23 cellular contexts compared by ENCODE assay signal in the genomic region with DNA sequence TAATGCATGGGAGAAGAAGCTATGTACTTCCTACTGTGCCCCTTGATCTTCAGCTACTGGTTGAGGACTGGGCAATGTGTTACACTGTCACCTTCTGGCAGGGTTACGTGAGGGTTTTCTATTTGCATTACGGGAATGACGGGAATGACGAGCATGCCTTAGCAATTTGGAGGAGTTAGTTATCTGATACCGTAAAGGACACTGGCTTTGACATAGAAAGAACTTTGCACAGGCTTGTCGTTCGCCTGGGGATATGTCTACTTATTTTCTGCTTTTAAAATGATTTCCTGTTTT. TPM values are rescaled to one million over a fixed set of nuclear protein-coding genes. Genes with fewer than 3 reads are reported as not detected.
DNase-seq lines count a peak whose midpoint lies in the region; ATAC-seq, FAIRE-seq and TF ChIP-seq lines count a peak whose summit lies in the region.
"Had no signal": no experiment of that assay in that cellular context is flagged by ENCODE, and none has a peak within 500 bp of the region (broad histone marks: within the 10 kb centered on the region; RNA-seq: fewer than 3 reads in every experiment).

No MANE protein-coding gene starts in this region.

- H3K4me2 ChIP-seq in SK-N-SH, result no peak overlapping the region
- H3K4me2 ChIP-seq: BLaER1 treated with 17β-estradiol and CSF1 and Interleukin-3, amounts not matched to agents 10 nM and 100 nM had no signal

- no peaks in the 10 kb centered on the region for H3K79me2 ChIP-seq in SK-N-SH (ENCODE audit: insufficient read depth)

- H2AFZ ChIP-seq in SK-N-SH (ENCODE audit: low read depth), result no peak overlapping the region

- no peaks in the 10 kb centered on the region for H3F3A ChIP-seq in SK-N-SH (replicated peaks; ENCODE audit: insufficient read depth)

- TF ChIP-seq RAD21 in SK-N-SH (IDR thresholded peaks at IDR 0.05; ENCODE audit: low read length), result no peak

- no peak for TF ChIP-seq CTCF in right atrium auricular region (IDR thresholded peaks at IDR 0.05)
- TF ChIP-seq CTCF in bronchial epithelial cell (IDR thresholded peaks at IDR 0.05; ENCODE audit: insufficient read depth, low read length, severe bottlenecking), result no peak
- no peak for TF ChIP-seq CTCF in left lung (IDR thresholded peaks at IDR 0.05)
- no peak for TF ChIP-seq CTCF in SK-N-SH (IDR thresholded peaks at IDR 0.05)

- no peaks in the 10 kb centered on the region for H4K20me1 ChIP-seq in SK-N-SH (ENCODE audit: insufficient read depth)
- H4K20me1 ChIP-seq: BLaER1 treated with 17β-estradiol and CSF1 and Interleukin-3, amounts not matched to agents 10 nM and 100 nM had no signal

- H3K27me3 ChIP-seq in right atrium auricular region (no peaks in the 10 kb centered on the region), bronchial epithelial cell (ENCODE audit: control insufficient read depth, insufficient read depth, low read length) (no peaks in the 10 kb centered on the region), left lung (no peaks in the 10 kb centered on the region), SK-N-SH (ENCODE audit: insufficient read depth) (no peaks in the 10 kb centered on the region)
- H3K27me3 ChIP-seq: adrenal gland; BLaER1 treated with 17β-estradiol and CSF1 and Interleukin-3, amounts not matched to agents 10 nM and 100 nM; MG63; tibial nerve had no signal

- intact Hi-C loops in Right ventricle myocardium superior (cut with DNase I), result loop anchor here (10.0 kb wide), 1 partner anchor 643 kb away; no protein-coding TSS in a partner anchor
- intact Hi-C loops in left lung (cut with DNase I), result no loop called here

- POLR2A ChIA-PET in SK-N-SH (lab: Yijun Ruan, JAX), result no interaction called here

- H3K27ac ChIP-seq in right atrium auricular region (no peak overlapping the region), left lung (peak overlapping the region; percentile 14 to 21), SK-N-SH (ENCODE audit: low read depth in 2 of 2, low read length in 1 of 2) (no peak overlapping the region)
- H3K27ac ChIP-seq: adrenal gland; BLaER1 treated with 17β-estradiol and CSF1 and Interleukin-3, amounts not matched to agents 10 nM and 100 nM; tibial nerve had no signal

- TF ChIP-seq EP300 in SK-N-SH (IDR thresholded peaks at IDR 0.05; ENCODE audit: borderline replicate concordance in 1 of 2, low read depth in 1 of 2, low read length in 1 of 2), result no peak

- CTCF ChIA-PET in SK-N-SH (lab: Yijun Ruan, JAX), result interaction anchor here (1.0 to 1.1 kb wide), 2 partner anchors 11 to 340 kb away, joined by 5 read pairs; no protein-coding TSS in a partner anchor

- no peaks in the 10 kb centered on the region for H3K36me3 ChIP-seq in right atrium auricular region
- no peaks in the 10 kb centered on the region for H3K36me3 ChIP-seq in bronchial epithelial cell (ENCODE audit: control insufficient read depth, insufficient read depth, low read length)
- no peaks in the 10 kb centered on the region for H3K36me3 ChIP-seq in left lung
- no peaks in the 10 kb centered on the region for H3K36me3 ChIP-seq in SK-N-SH (replicated peaks in 1 of 2; ENCODE audit: control insufficient read depth in 1 of 2, insufficient read depth in 2 of 2, low read length in 1 of 2)
- H3K36me3 ChIP-seq: adrenal gland; BLaER1 treated with 17β-estradiol and CSF1 and Interleukin-3, amounts not matched to agents 10 nM and 100 nM; MG63; tibial nerve had no signal

- H3K9me3 ChIP-seq in right atrium auricular region, result no peaks in the 10 kb centered on the region
- no peaks in the 10 kb centered on the region for H3K9me3 ChIP-seq in left lung
- no peaks in the 10 kb centered on the region for H3K9me3 ChIP-seq in SK-N-SH
- H3K9me3 ChIP-seq: adrenal gland; BLaER1 treated with 17β-estradiol and CSF1 and Interleukin-3, amounts not matched to agents 10 nM and 100 nM; MG63; tibial nerve had no signal

- ATAC-seq in Right ventricle myocardium superior (ENCODE audit: poor library complexity), result peak; percentile 41
- ATAC-seq in left lung, result peak; percentile 56
- no peak for ATAC-seq in GM18861 (IDR thresholded peaks at IDR 0.05; ENCODE audit: unreplicated experiment)
- ATAC-seq: natural killer cell; stimulated activated naive B cell treated with anti-CD40 and anti-IgM and Interleukin-4, amounts not matched to agents 10 μg/mL and 1 μg/mL and 100 μg/mL, for 72 hours had no signal

- H3K9ac ChIP-seq in SK-N-SH, result no peak overlapping the region
- H3K9ac ChIP-seq: BLaER1 treated with 17β-estradiol and CSF1 and Interleukin-3, amounts not matched to agents 10 nM and 100 nM had no signal

- no peak for DNase-seq in Right ventricle myocardium superior
- no peak for DNase-seq in right atrium auricular region (ENCODE audit: low spot score)
- peak; percentile 98 for DNase-seq in bronchial epithelial cell (ENCODE audit: low read depth)
- no peak for DNase-seq in left lung
- DNase-seq in mesenteric fat pad (ENCODE audit: low spot score), result no peak
- no peak for DNase-seq in germinal center (ENCODE audit: low spot score)
- DNase-seq in SK-N-SH, result no peak
- DNase-seq: adrenal gland; DMS 273 treated with DMSO at 0.1 percent for 48 hours; MG63; natural killer cell; NCI-H2029; NCI-H526; stimulated activated CD4-positive, alpha-beta T cell treated with anti-CD3 and anti-CD28 coated beads, Interleukin-15, amount 100 ng/mL, for 24 hours; stimulated activated naive B cell treated with anti-CD40 and anti-IgM and Interleukin-4, amounts not matched to agents 10 μg/mL and 1 μg/mL and 100 μg/mL, for 72 hours; T-helper 9 cell had no signal

- H3K4me3 ChIP-seq in right atrium auricular region (no peak overlapping the region), bronchial epithelial cell (ENCODE audit: low read depth, low read length) (no peak overlapping the region), left lung (no peak overlapping the region), SK-N-SH (ENCODE audit: low read depth in 2 of 2, low read length in 1 of 2) (no peak overlapping the region)
- H3K4me3 ChIP-seq: adrenal gland; BLaER1 treated with 17β-estradiol and CSF1 and Interleukin-3, amounts not matched to agents 10 nM and 100 nM; lung; MG63; tibial nerve had no signal

- FAIRE-seq in bronchial epithelial cell (lab: Jason Lieb, UNC), result no peak
- FAIRE-seq: A204.1 had no signal

- peaks cover 0 to 14% of the 10 kb centered on the region in 2 donors for H3K4me1 ChIP-seq in right atrium auricular region
- H3K4me1 ChIP-seq in left lung, result peaks cover 0 to 8% of the 10 kb centered on the region in 2 donors
- H3K4me1 ChIP-seq in SK-N-SH (ENCODE audit: control insufficient read depth in 1 of 2, insufficient read depth in 2 of 2, low read depth in 1 of 2, low read length in 1 of 2), result peaks cover 0 to 18% of the 10 kb centered on the region in 2 experiments; a peak in 2 of 4 replicates
- H3K4me1 ChIP-seq: adrenal gland, tibial nerve had no signal

- no peaks in the 10 kb centered on the region for H3K9me2 ChIP-seq in SK-N-SH

- 89% methylated on average over 7 of the region's 7 CpGs for WGBS in SK-N-SH (ENCODE audit: low lambda C conversion rate)

TF ChIP-seq in SK-N-SH, 30 proteins besides CTCF, POLR2A, EP300 and RAD21:
- TF ChIP-seq NFIC (IDR thresholded peaks at IDR 0.05; ENCODE audit: borderline replicate concordance), result no peak
- no peak for TF ChIP-seq ZBTB33 (IDR thresholded peaks at IDR 0.05; ENCODE audit: borderline replicate concordance, low read depth)
- TF ChIP-seq RCOR1 (IDR thresholded peaks at IDR 0.05; ENCODE audit: low read length), result no peak
- no peak for TF ChIP-seq CHD2 (IDR thresholded peaks at IDR 0.05; ENCODE audit: low read length, partially characterized antibody)
- no peak for TF ChIP-seq YY1 (IDR thresholded peaks at IDR 0.05; ENCODE audit: low read depth)
- no peak for TF ChIP-seq ELF1 (IDR thresholded peaks at IDR 0.05)
- TF ChIP-seq RXRA (IDR thresholded peaks at IDR 0.05; ENCODE audit: borderline replicate concordance, low read depth), result no peak
- no peak for TF ChIP-seq RFX5 (IDR thresholded peaks at IDR 0.05; ENCODE audit: low read length)
- TF ChIP-seq PBX3 (IDR thresholded peaks at IDR 0.05), result no peak
- no peak for TF ChIP-seq TEAD4 (IDR thresholded peaks at IDR 0.05; ENCODE audit: borderline replicate concordance, insufficient read depth)

RNA-seq across cellular contexts. Expression of gene ACBD6, which starts 19.8 kb away (rescaled TPM):
- 16.2 TPM for total RNA-seq in Right ventricle myocardium superior
- total RNA-seq in right atrium auricular region, result 10 to 100 TPM; 24.0 to 29.0 TPM
- total RNA-seq in bronchial epithelial cell, result 98.6 and 118 TPM in 2 replicates
- 10 to 100 TPM; 26.5 to 36.2 TPM for total RNA-seq in left lung
- 33.2 TPM for total RNA-seq in mesenteric fat pad
- 60.9 and 65.2 TPM in 2 replicates for polyA plus RNA-seq in SK-N-SH (2012; rRNA removed)
- polyA plus RNA-seq in SK-N-SH (2012; cell fraction: cytosol; rRNA removed), result 52.0 and 56.0 TPM in 2 replicates
- polyA plus RNA-seq in SK-N-SH (2012; cell fraction: nucleus; rRNA removed), result 124 and 135 TPM in 2 replicates

RNA-seq across cellular contexts. Expression of gene OVAAL, which starts 36.6 kb away (rescaled TPM):
- total RNA-seq in Right ventricle myocardium superior (1.1 TPM), right atrium auricular region (1 to 10 TPM in 1 of 2 donors, under 1 TPM in 1; 0.70 to 2.0 TPM), bronchial epithelial cell (not detected in 2 replicates), left lung (not detected), mesenteric fat pad (not detected)
- not detected in 2 replicates for polyA plus RNA-seq in SK-N-SH (2012; rRNA removed)
- polyA plus RNA-seq in SK-N-SH (2012; cell fraction: cytosol; rRNA removed), result not detected in 2 replicates
- 0.05 TPM in 1 of 2 replicates, not detected in the other for polyA plus RNA-seq in SK-N-SH (2012; cell fraction: nucleus; rRNA removed)
- total RNA-seq: activated T-helper 2 cell treated with anti-CD3 and anti-CD28 coated beads, Interferon-gamma antibody, Interleukin-2, Interleukin-4, amounts not matched to agents 10 μg/mL and 5 μg/mL and 100 μg/mL, durations not matched to agents 14 hours and 24 hours and 36 hours; natural killer cell; pulmonary artery endothelial cell; tibial nerve had no signal
- polyA plus RNA-seq: adrenal gland, lung had no signal

Comparison
In these comparisons a context has a peak if more than half of its experiments do, and no peak if none do; other contexts are left out.
1. H3K27ac ChIP-seq: peak in left lung (2 of 2); none in right atrium auricular region (0 of 2) and SK-N-SH (0 of 2).